Comparison of ENCODE assay signal across 8 cellular contexts in the genomic region with DNA sequence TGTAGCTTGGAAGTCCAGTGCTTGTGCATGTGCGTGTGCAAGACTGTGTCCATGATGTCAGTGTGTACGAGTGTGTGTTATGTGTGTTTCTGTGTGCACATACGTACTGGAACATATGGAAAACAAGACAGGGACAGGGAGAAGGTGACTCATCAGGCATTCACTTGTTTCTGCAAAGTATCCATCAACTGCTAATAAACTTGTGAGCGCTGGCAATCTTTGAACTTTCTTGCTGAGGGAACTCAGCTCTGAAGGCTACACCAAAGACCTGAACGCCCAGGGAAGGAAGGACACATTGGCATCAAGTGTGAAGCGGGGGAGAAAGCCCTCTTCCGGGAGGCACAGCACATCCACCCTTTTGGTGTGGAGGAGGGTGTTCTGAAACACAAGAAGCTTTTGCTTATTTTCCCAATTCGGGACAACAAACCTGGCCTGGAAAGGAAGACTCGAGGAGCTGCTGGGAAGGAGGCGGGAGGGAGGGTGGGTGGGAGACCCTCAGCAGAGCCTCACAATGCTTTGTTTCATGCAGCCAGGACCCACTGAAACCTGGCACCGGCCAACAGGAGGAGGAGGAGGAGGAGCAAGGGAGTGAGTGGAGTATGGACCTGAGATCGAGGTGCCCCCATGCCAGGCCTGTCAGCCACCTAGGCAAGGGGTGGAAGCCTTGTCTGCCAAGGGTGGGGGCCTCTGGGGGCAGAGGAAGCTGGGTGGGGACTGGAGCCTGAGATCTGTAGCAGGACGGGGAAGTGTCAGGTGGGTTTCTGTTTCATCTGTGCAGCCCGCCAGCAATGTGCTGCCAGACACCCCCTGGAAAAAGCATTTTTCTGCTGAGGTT. TPM values are rescaled to one million over a fixed set of nuclear protein-coding genes. Genes with fewer than 3 reads are reported as not detected.
DNase-seq lines count a peak whose midpoint lies in the region; ATAC-seq, FAIRE-seq and TF ChIP-seq lines count a peak whose summit lies in the region.

No MANE protein-coding gene starts in this region.

- no peaks in the 10 kb centered on the region for H3K9me3 Mint-ChIP-seq in activated T-cell treated with anti-CD3 and anti-CD28 coated beads, Interleukin-2, amount 50 U/mL, for 24 hours
- no peaks in the 10 kb centered on the region for H3K9me3 Mint-ChIP-seq in activated CD8-positive, alpha-beta T cell treated with anti-CD3 and anti-CD28 coated beads for 36 hours

- no peak for TF ChIP-seq CTCF in activated CD8-positive, alpha-beta T cell treated with anti-CD3 and anti-CD28 coated beads for 36 hours (IDR thresholded peaks at IDR 0.05)
- no peak for TF ChIP-seq CTCF in hepatocyte (IDR thresholded peaks at IDR 0.05; ENCODE audit: poor library complexity)
- no peak for TF ChIP-seq CTCF in thyroid gland (IDR thresholded peaks at IDR 0.05)
- TF ChIP-seq CTCF in D721Med (IDR thresholded peaks at IDR 0.05; ENCODE audit: insufficient read depth, missing control alignments): no peak

- H3K79me2 ChIP-seq in hepatocyte: peaks cover 95% of the 10 kb centered on the region

- intact Hi-C loops in activated CD8-positive, alpha-beta T cell treated with anti-CD3 and anti-CD28 coated beads for 36 hours (cut with micrococcal nuclease): no loop called here
- intact Hi-C loops in thyroid gland (cut with DNase I): no loop called here

- no peak for DNase-seq in activated T-cell treated with anti-CD3 and anti-CD28 coated beads, Interleukin-2, amount 50 U/mL, for 24 hours
- no peak for DNase-seq in activated T-cell treated with anti-CD3 and anti-CD28 coated beads, Interleukin-2, amount 50 U/mL, for 48 hours
- DNase-seq in activated CD8-positive, alpha-beta T cell treated with anti-CD3 and anti-CD28 coated beads for 36 hours: peak; percentile 64
- DNase-seq in hepatocyte (ENCODE audit: low spot score) (peak; percentile 76), thyroid gland (no peak), D721Med (ENCODE audit: insufficient read length, low spot score) (no peak)
- no peak for DNase-seq in activated CD4-positive, CD25-positive, alpha-beta regulatory T cell (lab: John Stamatoyannopoulos, UW)

- peak overlapping the region; percentile 18 for H3K4me3 Mint-ChIP-seq in activated T-cell treated with anti-CD3 and anti-CD28 coated beads, Interleukin-2, amount 50 U/mL, for 24 hours
- peak overlapping the region; percentile 56 for H3K4me3 Mint-ChIP-seq in activated CD8-positive, alpha-beta T cell treated with anti-CD3 and anti-CD28 coated beads for 36 hours

- peaks cover 70% of the 10 kb centered on the region for H3K4me1 Mint-ChIP-seq in activated T-cell treated with anti-CD3 and anti-CD28 coated beads, Interleukin-2, amount 50 U/mL, for 24 hours (ENCODE audit: low read depth)
- peaks cover 70% of the 10 kb centered on the region for H3K4me1 Mint-ChIP-seq in activated CD8-positive, alpha-beta T cell treated with anti-CD3 and anti-CD28 coated beads for 36 hours (ENCODE audit: low read depth)

- no peaks in the 10 kb centered on the region for H3K27me3 Mint-ChIP-seq in activated T-cell treated with anti-CD3 and anti-CD28 coated beads, Interleukin-2, amount 50 U/mL, for 24 hours
- no peaks in the 10 kb centered on the region for H3K27me3 Mint-ChIP-seq in activated CD8-positive, alpha-beta T cell treated with anti-CD3 and anti-CD28 coated beads for 36 hours

- peaks cover 28% of the 10 kb centered on the region for H3K36me3 Mint-ChIP-seq in activated T-cell treated with anti-CD3 and anti-CD28 coated beads, Interleukin-2, amount 50 U/mL, for 24 hours (ENCODE audit: low read depth)
- peaks cover 42% of the 10 kb centered on the region for H3K36me3 Mint-ChIP-seq in activated CD8-positive, alpha-beta T cell treated with anti-CD3 and anti-CD28 coated beads for 36 hours (ENCODE audit: low read depth)

- FAIRE-seq in D721Med (lab: Jason Lieb, UNC): no peak

- no peaks in the 10 kb centered on the region for H3K9me3 ChIP-seq in hepatocyte (ENCODE audit: low read depth)
- no peaks in the 10 kb centered on the region for H3K9me3 ChIP-seq in thyroid gland

- no peak for TF ChIP-seq POLR2A in thyroid gland (IDR thresholded peaks at IDR 0.05)

- H3K27me3 ChIP-seq in hepatocyte (no peaks in the 10 kb centered on the region), thyroid gland (no peaks in the 10 kb centered on the region)

- H3K9me2 ChIP-seq in hepatocyte (replicated peaks; ENCODE audit: insufficient read depth): no peaks in the 10 kb centered on the region

- ATAC-seq in activated CD8-positive, alpha-beta T cell treated with anti-CD3 and anti-CD28 coated beads for 36 hours: peak; percentile 47
- no peak for ATAC-seq in HG02798 (IDR thresholded peaks at IDR 0.05; ENCODE audit: poor library complexity, unreplicated experiment)

- H3K27ac Mint-ChIP-seq in activated T-cell treated with anti-CD3 and anti-CD28 coated beads, Interleukin-2, amount 50 U/mL, for 24 hours: peak overlapping the region; percentile 78
- peak overlapping the region; percentile 88 for H3K27ac Mint-ChIP-seq in activated CD8-positive, alpha-beta T cell treated with anti-CD3 and anti-CD28 coated beads for 36 hours

- H4K20me1 ChIP-seq in hepatocyte (ENCODE audit: insufficient read depth, poor library complexity, severe bottlenecking): peaks cover 89% of the 10 kb centered on the region

- H3K4me1 ChIP-seq in hepatocyte (ENCODE audit: insufficient read depth) (peaks cover 68% of the 10 kb centered on the region), thyroid gland (peaks cover 37 to 80% of the 10 kb centered on the region in 2 donors)

- peak overlapping the region; percentile 94 for H3K27ac ChIP-seq in hepatocyte
- H3K27ac ChIP-seq in thyroid gland: peak overlapping the region in 2 of 3 donors; percentile 51 to 61

- CTCF ChIA-PET in activated CD8-positive, alpha-beta T cell treated with anti-CD3 and anti-CD28 coated beads for 36 hours (lab: Charles Lee): interaction anchor here (1.0 to 1.3 kb wide), 2 partner anchors 14 to 24 kb away, joined by 3 to 4 read pairs; no protein-coding TSS in a partner anchor

- peak overlapping the region; percentile 70 for H3K4me2 ChIP-seq in hepatocyte

- POLR2A ChIA-PET in activated CD8-positive, alpha-beta T cell treated with anti-CD3 and anti-CD28 coated beads for 36 hours (lab: Charles Lee): interaction anchor here (1.1 to 3.9 kb wide), 4 partner anchors 15 to 89 kb away, joined by 3 to 11 read pairs (median 3); no protein-coding TSS in a partner anchor

- no peaks in the 10 kb centered on the region for H3K36me3 ChIP-seq in hepatocyte (replicated peaks; ENCODE audit: insufficient read depth, low read depth)
- H3K36me3 ChIP-seq in thyroid gland: peaks cover 11 to 13% of the 10 kb centered on the region in 2 donors

- 39% methylated on average over 11 of the region's 14 CpGs for WGBS in hepatocyte (ENCODE audit: low lambda C conversion rate, missing lambda C conversion rate)
- 71 to 76% methylated on average over 14 of the region's 14 CpGs for whole genome bisulfite sequencing in thyroid gland, 2 donors

- no peak overlapping the region for H2AFZ ChIP-seq in hepatocyte

- H3K4me3 ChIP-seq in hepatocyte (no peak overlapping the region), thyroid gland (replicated peaks in 1 of 3) (no peak overlapping the region)

RNA-seq across cellular contexts. Expression of gene SMAD7, which starts 26.8 kb away (rescaled TPM):
- 10 to 100 TPM; 17.4 to 18.1 TPM for total RNA-seq in activated CD8-positive, alpha-beta T cell treated with anti-CD3 and anti-CD28 coated beads for 36 hours
- total RNA-seq in hepatocyte: 66.2 and 71.1 TPM in 2 replicates
- polyA plus RNA-seq in hepatocyte: 61.5 and 65.4 TPM in 2 replicates
- 10 to 100 TPM; 40.1 to 69.3 (median 59.2) TPM for total RNA-seq in thyroid gland

Comparison
In these comparisons a context has a peak if more than half of its experiments do, and no peak if none do; other contexts are left out.
1. DNase-seq: peak in activated CD8-positive, alpha-beta T cell treated with anti-CD3 and anti-CD28 coated beads for 36 hours (single experiment) and hepatocyte (single experiment); none in activated T-cell treated with anti-CD3 and anti-CD28 coated beads, Interleukin-2, amount 50 U/mL, for 24 hours (single experiment), activated T-cell treated with anti-CD3 and anti-CD28 coated beads, Interleukin-2, amount 50 U/mL, for 48 hours (0 of 2), thyroid gland (0 of 2), D721Med (single experiment) and activated CD4-positive, CD25-positive, alpha-beta regulatory T cell (0 of 4).